In the genomic region with DNA sequence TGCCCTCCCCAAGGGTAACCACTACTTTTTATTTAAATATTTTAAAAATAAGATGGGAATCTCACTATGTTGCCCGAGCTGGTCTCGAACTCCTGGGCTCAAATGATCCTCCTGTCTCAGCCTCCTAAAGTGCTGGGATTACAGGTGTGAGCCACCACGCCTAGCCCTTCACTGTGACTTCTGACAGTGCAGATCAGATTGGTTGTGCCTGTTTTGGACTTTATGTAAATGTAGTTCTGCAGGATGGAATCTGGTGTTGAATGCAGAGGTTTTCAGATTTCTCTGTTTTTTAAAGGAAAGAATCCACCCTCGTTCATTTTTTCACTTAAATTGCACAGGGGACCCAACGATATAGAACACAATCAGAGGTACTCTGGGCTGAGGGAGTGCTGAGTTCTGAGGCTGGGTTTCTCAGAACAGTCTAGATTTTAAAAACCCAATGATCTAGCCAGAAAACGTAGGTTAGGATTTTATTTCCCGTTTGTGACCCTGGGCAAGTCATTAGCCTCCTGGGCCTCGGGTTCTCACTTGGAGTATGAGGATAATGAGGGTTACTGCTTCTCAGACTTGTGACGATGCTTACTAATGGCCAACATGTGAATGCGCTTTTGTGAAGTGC, we compare ENCODE assay signal across 18 cellular contexts. TPM values are rescaled to one million over a fixed set of nuclear protein-coding genes. Genes with fewer than 3 reads are reported as not detected.
"Had no signal": no experiment of that assay in that cellular context is flagged by ENCODE, and none has a peak within 500 bp of the region (broad histone marks: within the 10 kb centered on the region; RNA-seq: fewer than 3 reads in every experiment).

No MANE protein-coding gene starts in this region.

- ATAC-seq: effector memory CD8-positive, alpha-beta T cell; left ventricle myocardium superior had no signal

- DNase-seq: activated effector memory CD4-positive, alpha-beta T cell treated with Interleukin-2 at 50 U/mL for 16 hours; activated naive CD4-positive, alpha-beta T cell treated with anti-CD3 and anti-CD28 coated beads, Interleukin-2, amount 50 U/mL, for 16 hours; dermis blood vessel endothelial cell; effector memory CD8-positive, alpha-beta T cell; foreskin melanocyte; nephron progenitor cell; occipital lobe; stimulated activated CD4-positive, alpha-beta T cell treated with anti-CD3 and anti-CD28 coated beads, Interleukin-2, amount 100 ng/mL, for 24 hours; stimulated activated naive CD4-positive, alpha-beta T cell treated with Interleukin-2 at 50 U/mL for 16 hours; trophoblast cell; WERI-Rb-1 had no signal

- H3K27ac ChIP-seq: WERI-Rb-1 had no signal

RNA-seq across cellular contexts. Expression of a gene that starts 21.4 kb away (rescaled TPM):
- total RNA-seq: chondrocyte; dermis blood vessel endothelial cell; kidney epithelial cell; left ventricle myocardium superior; myocyte; occipital lobe; subcutaneous adipose tissue; T-helper 2 cell treated with Interferon-gamma antibody and Interleukin-4, amounts not matched to agents 100 ng/mL and 5 ng/mL, for 36 hours had no signal

RNA-seq across cellular contexts. Expression of a gene that starts 51.3 kb away (rescaled TPM):
- total RNA-seq: bronchial epithelial cell had no signal
